13 cellular contexts compared by ENCODE assay signal in the genomic region with DNA sequence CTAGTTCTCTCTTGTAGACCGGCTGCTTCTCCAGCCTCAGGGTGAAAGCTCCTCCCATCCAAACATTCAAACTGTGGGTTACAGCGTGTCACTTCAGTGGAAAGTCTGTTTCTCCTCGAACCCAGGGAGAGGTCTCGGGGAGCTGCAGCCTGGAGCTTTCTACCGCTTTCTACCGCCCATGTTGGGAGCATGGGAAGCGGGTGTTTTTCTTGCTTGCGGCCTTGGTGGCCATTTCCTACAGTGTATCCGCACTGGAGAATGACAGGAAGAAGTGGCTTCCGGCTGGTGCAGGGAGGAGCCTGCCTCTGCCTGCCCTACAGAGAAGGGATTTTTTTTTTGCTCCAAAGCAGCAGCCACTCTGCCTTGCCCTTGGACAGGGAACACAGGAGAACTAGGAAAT. TPM values are rescaled to one million over a fixed set of nuclear protein-coding genes. Genes with fewer than 3 reads are reported as not detected.
DNase-seq lines count a peak whose midpoint lies in the region; ATAC-seq, FAIRE-seq and TF ChIP-seq lines count a peak whose summit lies in the region.
"Had no signal": no experiment of that assay in that cellular context is flagged by ENCODE, and none has a peak within 500 bp of the region (broad histone marks: within the 10 kb centered on the region; RNA-seq: fewer than 3 reads in every experiment).

No MANE protein-coding gene starts in this region.

- H4K20me1 ChIP-seq in keratinocyte (ENCODE audit: control insufficient read depth, extremely low read depth, insufficient read depth, low read length), result no peaks in the 10 kb centered on the region

- intact Hi-C loops in adrenal gland (cut with DNase I), result no loop called here

- TF ChIP-seq CTCF in adrenal gland (IDR thresholded peaks at IDR 0.05) (no peak), keratinocyte (optimal IDR thresholded peaks at IDR 0.05 in 1 of 3, IDR thresholded peaks at IDR 0.05 in 1 of 3, conservative IDR thresholded peaks at IDR 0.05 in 1 of 3; ENCODE audit: extremely low read depth in 1 of 3, insufficient read depth in 2 of 3, low read length in 3 of 3) (no peak)

- H3K27ac ChIP-seq in adrenal gland (peak overlapping the region in 2 of 5 donors; percentile 38 to 56), keratinocyte (ENCODE audit: control insufficient read depth, insufficient read depth, low read length) (no peak overlapping the region)

- H3K4me3 Mint-ChIP-seq in stimulated activated naive CD8-positive, alpha-beta T cell treated with anti-CD3 and anti-CD28 coated beads, Interleukin-15, amount 100 ng/mL, for 72 hours, result peak overlapping the region; percentile 49 to 63
- H3K4me3 Mint-ChIP-seq: WTC11 had no signal

- no peak for TF ChIP-seq POLR2A in adrenal gland (IDR thresholded peaks at IDR 0.05)

- FAIRE-seq in keratinocyte (lab: Jason Lieb, UNC), result no peak
- FAIRE-seq: A204.1, GM19239 had no signal

- H3K4me1 ChIP-seq in adrenal gland (replicated peaks in 1 of 2), result peaks cover 0 to 18% of the 10 kb centered on the region in 2 donors
- H3K4me1 ChIP-seq in keratinocyte (ENCODE audit: control insufficient read depth, extremely low read depth, insufficient read depth, low read length), result peaks cover 9% of the 10 kb centered on the region

- H3K79me2 ChIP-seq in keratinocyte (ENCODE audit: control insufficient read depth, insufficient read depth, low read length), result no peaks in the 10 kb centered on the region

- H3K27me3 Mint-ChIP-seq in stimulated activated naive CD8-positive, alpha-beta T cell treated with anti-CD3 and anti-CD28 coated beads, Interleukin-15, amount 100 ng/mL, for 72 hours, result no peaks in the 10 kb centered on the region

- peak overlapping the region; percentile 70 to 75 for H3K27ac Mint-ChIP-seq in stimulated activated naive CD8-positive, alpha-beta T cell treated with anti-CD3 and anti-CD28 coated beads, Interleukin-15, amount 100 ng/mL, for 72 hours
- H3K27ac Mint-ChIP-seq: WTC11 had no signal

- peaks cover 16 to 28% of the 10 kb centered on the region in 2 donors for H3K9me3 Mint-ChIP-seq in stimulated activated naive CD8-positive, alpha-beta T cell treated with anti-CD3 and anti-CD28 coated beads, Interleukin-15, amount 100 ng/mL, for 72 hours
- H3K9me3 Mint-ChIP-seq: WTC11 had no signal

- peak; percentile 34 for DNase-seq in activated CD4-positive, CD25-positive, alpha-beta regulatory T cell treated with anti-CD3 and anti-CD28 coated beads, Interleukin-2, amount 50 U/mL, for 72 hours
- DNase-seq in activated CD4-positive, CD25-positive, alpha-beta regulatory T cell (lab: John Stamatoyannopoulos, UW), result no peak
- DNase-seq in adrenal gland (peak in 6 of 7 donors; percentile 38 to 73 (median 48)), keratinocyte (ENCODE audit: low read depth, low spot score) (no peak), MG63 (no peak), DMS153 (lab: John Stamatoyannopoulos, UW) (no peak), NCI-H526 (lab: John Stamatoyannopoulos, UW) (no peak)
- DNase-seq in stimulated activated naive CD8-positive, alpha-beta T cell treated with anti-CD3 and anti-CD28 coated beads, Interleukin-15, amount 100 ng/mL, for 72 hours, result peak in 1 of 2 donors; percentile 27
- DNase-seq: NCI-H1417 treated with DMSO at 0.1 percent for 48 hours had no signal

- peaks cover 58% of the 10 kb centered on the region for H3K4me1 Mint-ChIP-seq in stimulated activated naive CD8-positive, alpha-beta T cell treated with anti-CD3 and anti-CD28 coated beads, Interleukin-15, amount 100 ng/mL, for 72 hours

- peak overlapping the region; percentile 37 for H2AFZ ChIP-seq in keratinocyte (ENCODE audit: control insufficient read depth, low read length)

- 46 to 56% (median 51%) methylated on average over 9 to 10 of the region's 10 CpGs for WGBS in adrenal gland, 4 donors

- H3K27me3 ChIP-seq in adrenal gland, result no peaks in the 10 kb centered on the region
- H3K27me3 ChIP-seq in keratinocyte (ENCODE audit: control insufficient read depth, extremely low read depth, insufficient read depth, low read length), result no peaks in the 10 kb centered on the region
- no peaks in the 10 kb centered on the region for H3K27me3 ChIP-seq in MG63
- H3K27me3 ChIP-seq: body of pancreas had no signal

- H3K9me3 ChIP-seq in adrenal gland (replicated peaks in 1 of 3) (no peaks in the 10 kb centered on the region), keratinocyte (ENCODE audit: control insufficient read depth, low read depth, low read length) (no peaks in the 10 kb centered on the region), MG63 (peaks cover 2% of the 10 kb centered on the region; the same call in 1 of the 2 replicates)
- H3K9me3 ChIP-seq: body of pancreas had no signal

- H3K4me3 ChIP-seq in adrenal gland (no peak overlapping the region), keratinocyte (ENCODE audit: control insufficient read depth in 2 of 3, extremely low read depth in 1 of 3, insufficient read depth in 2 of 3, low read depth in 1 of 3, low read length in 3 of 3) (no peak overlapping the region), MG63 (no peak overlapping the region)
- H3K4me3 ChIP-seq: body of pancreas had no signal

- H3K36me3 ChIP-seq in adrenal gland (replicated peaks in 1 of 2), result no peaks in the 10 kb centered on the region
- H3K36me3 ChIP-seq in keratinocyte (ENCODE audit: control insufficient read depth in 2 of 2, extremely low read depth in 1 of 2, insufficient read depth in 2 of 2, low read length in 2 of 2), result no peaks in the 10 kb centered on the region
- H3K36me3 ChIP-seq in MG63, result no peaks in the 10 kb centered on the region

- H3K9me1 ChIP-seq in keratinocyte (ENCODE audit: control insufficient read depth, extremely low read depth, insufficient read depth, low read length), result no peaks in the 10 kb centered on the region

- no peak overlapping the region for H3K4me2 ChIP-seq in keratinocyte (ENCODE audit: control insufficient read depth, extremely low read depth, insufficient read depth, low read depth, low read length)

- ATAC-seq in stimulated activated naive CD8-positive, alpha-beta T cell treated with anti-CD3 and anti-CD28 coated beads, Interleukin-15, amount 100 ng/mL, for 72 hours, result peak; percentile 48
- ATAC-seq: body of pancreas, WTC11 had no signal

- no peak overlapping the region for H3K9ac ChIP-seq in keratinocyte (ENCODE audit: control insufficient read depth, extremely low read depth, insufficient read depth, low read length)

- dilution Hi-C loops in keratinocyte (cut with MboI; ENCODE audit: extremely low pct_ligation_motif_present, low sequenced_read_pairs), result no loop called here

RNA-seq across cellular contexts. Expression of gene ZFP36L1, which starts 21.2 kb away (rescaled TPM):
- total RNA-seq in adrenal gland, result 100 to 1,000 TPM in 7 of 8 donors, 10 to 100 TPM in 1; 95.2 to 332 (median 185) TPM
- polyA plus RNA-seq in adrenal gland (10 to 100 TPM; 38.0 to 69.8 (median 54.8) TPM), keratinocyte (66.9 to 142 TPM (median 85.2 TPM) in 3 replicates)
- 58.4 TPM for polyA plus RNA-seq in keratinocyte (2011; ENCODE audit: low read depth)
- polyA plus RNA-seq in keratinocyte (2011; cell fraction: cytosol; rRNA removed), result 118 and 212 TPM in 2 replicates
- 311 and 342 TPM in 2 replicates for polyA plus RNA-seq in keratinocyte (2011; cell fraction: nucleus; rRNA removed)
- 176 and 280 TPM in 2 replicates for polyA plus RNA-seq in keratinocyte (2012; ENCODE audit: low replicate concordance)
- polyA minus RNA-seq in keratinocyte, result 45.4 to 273 TPM (median 50.6 TPM) in 3 replicates
- 802 TPM for polyA minus RNA-seq in keratinocyte (2011; cell fraction: cytosol; rRNA and poly(A)+ RNA removed)
- polyA minus RNA-seq in keratinocyte (2011; cell fraction: nucleus; rRNA and poly(A)+ RNA removed), result 213 and 226 TPM in 2 replicates
- 9.3 and 30.2 TPM in 2 replicates for total RNA-seq in MG63 (2014; rRNA removed; shearing (Covaris generic); ENCODE audit: low replicate concordance)

Comparison
In these comparisons a context has a peak if more than half of its experiments do, and no peak if none do; other contexts are left out.
1. DNase-seq: peak in activated CD4-positive, CD25-positive, alpha-beta regulatory T cell treated with anti-CD3 and anti-CD28 coated beads, Interleukin-2, amount 50 U/mL, for 72 hours (single experiment) and adrenal gland (6 of 7); none in activated CD4-positive, CD25-positive, alpha-beta regulatory T cell (0 of 4), keratinocyte (single experiment), MG63 (single experiment), DMS153 (single experiment) and NCI-H526 (0 of 2).